ENCODE assay signal across 8 cellular contexts in the genomic region with DNA sequence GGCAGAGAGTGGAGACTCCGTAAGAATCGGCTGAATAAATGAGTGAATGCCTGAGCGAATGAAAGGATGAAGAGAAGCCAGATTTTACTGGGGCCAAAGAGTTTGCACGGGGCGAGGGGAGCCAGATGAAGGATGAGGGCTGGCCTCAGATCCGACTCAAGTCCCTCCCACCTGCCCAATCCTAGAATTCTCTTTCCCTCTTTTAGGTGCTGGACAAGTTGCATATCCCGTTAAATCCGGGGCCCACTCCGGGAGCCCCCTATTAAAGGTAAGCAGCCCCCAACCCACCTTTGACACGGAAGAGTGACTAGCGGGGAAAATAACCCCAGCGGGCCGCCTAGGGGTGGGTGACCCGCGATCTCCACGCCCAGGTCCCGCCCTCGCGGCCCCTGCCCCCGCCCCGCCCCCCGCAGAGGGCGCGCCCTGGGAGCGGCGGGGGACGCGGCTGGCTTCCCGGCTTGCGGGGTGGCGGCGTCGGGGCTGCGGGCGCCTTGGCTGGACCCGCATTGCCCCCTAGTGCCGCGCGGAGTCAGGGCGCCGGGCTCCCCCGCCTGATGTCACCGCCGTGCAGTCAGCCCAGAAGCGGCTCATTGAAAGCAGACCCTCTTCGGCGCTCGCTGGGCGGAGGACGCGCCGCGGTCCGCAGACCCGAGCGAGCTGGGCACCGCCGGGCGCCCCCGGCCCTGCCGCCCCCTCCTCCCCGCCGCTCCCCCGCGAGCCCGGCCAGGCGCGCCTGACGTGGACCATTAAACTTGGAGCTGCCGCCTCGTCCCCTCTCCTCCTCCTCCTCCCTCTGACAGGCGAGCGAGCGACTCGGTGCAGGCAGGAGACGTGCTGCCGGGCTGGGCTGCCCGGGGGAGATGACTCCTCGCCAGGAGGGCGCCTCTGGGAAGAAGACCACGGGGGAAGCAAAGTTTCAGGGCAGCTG. TPM values are rescaled to one million over a fixed set of nuclear protein-coding genes. Genes with fewer than 3 reads are reported as not detected.
DNase-seq lines count a peak whose midpoint lies in the region; ATAC-seq and TF ChIP-seq lines count a peak whose summit lies in the region.

A gene (plus strand): TSS at position 570 of the 928 bp plus-strand sequence. CDS start 424 bp downstream, outside the sequence.

- peaks cover 6% of the 10 kb centered on the region for H3K4me1 Mint-ChIP-seq in activated CD4-positive, alpha-beta T cell treated with anti-CD3 and anti-CD28 coated beads for 36 hours

- no peaks in the 10 kb centered on the region for H4K20me1 ChIP-seq in KMS-11 (ENCODE audit: insufficient read depth)

- intact Hi-C loops in activated CD4-positive, alpha-beta T cell treated with anti-CD3 and anti-CD28 coated beads for 36 hours (cut with DNase I, micrococcal nuclease): loop anchor here (1.0 to 5.0 kb wide), 6 partner anchors 400 to 759 kb away; a partner anchor contains a TSS
- intact Hi-C loops in colonic mucosa (cut with DNase I): loop anchor here (5.0 kb wide), 1 partner anchor 66 kb away; no protein-coding TSS in a partner anchor
- intact Hi-C loops in right lobe of liver (cut with DNase I): no loop called here

- H3K36me3 ChIP-seq in KMS-11 (ENCODE audit: insufficient read depth) (no peaks in the 10 kb centered on the region), colonic mucosa (no peaks in the 10 kb centered on the region), right lobe of liver (no peaks in the 10 kb centered on the region)

- no peaks in the 10 kb centered on the region for H3K79me2 ChIP-seq in KMS-11 (ENCODE audit: insufficient read depth, low read depth)

- no peak within 1 kb of the TSS for H3K4me3 ChIP-seq in KMS-11 (IDR thresholded peaks at IDR 0.05; ENCODE audit: insufficient read depth, low read depth, low read length)
- H3K4me3 ChIP-seq in colonic mucosa: peak within 1 kb of the TSS; percentile 31
- H3K4me3 ChIP-seq in right lobe of liver: peak within 1 kb of the TSS; percentile 38 to 59 (median 52)

- ATAC-seq in activated CD4-positive, alpha-beta T cell treated with anti-CD3 and anti-CD28 coated beads for 36 hours: peak; percentile 96
- ATAC-seq in right lobe of liver (peak; percentile 72 to 90 (median 81)), HG02763 (IDR thresholded peaks at IDR 0.05; ENCODE audit: unreplicated experiment) (no peak)

- peak within 1 kb of the TSS; percentile 30; the same call in 1 of the 2 replicates for H2AFZ ChIP-seq in KMS-11 (ENCODE audit: low read depth)

- peak; percentile 42 to 50 for DNase-seq in activated CD4-positive, alpha-beta T cell treated with anti-CD3 and anti-CD28 coated beads for 24 hours (ENCODE audit: low read depth in 2 of 2)
- DNase-seq in activated CD4-positive, alpha-beta T cell treated with anti-CD3 and anti-CD28 coated beads for 1 hour: no peak
- peak; percentile 76 for DNase-seq in activated CD4-positive, alpha-beta T cell treated with anti-CD3 and anti-CD28 coated beads for 36 hours
- DNase-seq in colonic mucosa (peak; percentile 60), right lobe of liver (peak; percentile 84 to 86 (median 85))
- peak; percentile 41 to 50 for DNase-seq in stimulated activated CD4-positive, alpha-beta T cell treated with anti-CD3 and anti-CD28 coated beads, Interleukin-4, amount 100 ng/mL, for 48 hours (ENCODE audit: low read depth in 2 of 2)

- TF ChIP-seq POLR2A in right lobe of liver (IDR thresholded peaks at IDR 0.05): peak; percentile 36

- H3K27ac ChIP-seq in KMS-11: no peak within 1 kb of the TSS
- no peak within 1 kb of the TSS for H3K27ac ChIP-seq in colonic mucosa
- H3K27ac ChIP-seq in right lobe of liver: peak within 1 kb of the TSS; percentile 67 to 75 (median 68)

- H3K9me3 ChIP-seq in colonic mucosa: no peaks in the 10 kb centered on the region
- H3K9me3 ChIP-seq in right lobe of liver: no peaks in the 10 kb centered on the region

- CTCF ChIA-PET in activated CD4-positive, alpha-beta T cell treated with anti-CD3 and anti-CD28 coated beads for 36 hours (lab: Charles Lee): interaction anchor here (1.2 to 3.3 kb wide), 3 partner anchors 9 to 71 kb away, joined by 3 to 10 read pairs (median 4); no protein-coding TSS in a partner anchor

- H3K4me2 ChIP-seq in KMS-11: no peak within 1 kb of the TSS

- H3K27me3 ChIP-seq in KMS-11 (ENCODE audit: insufficient read depth, low read depth): no peaks in the 10 kb centered on the region
- H3K27me3 ChIP-seq in colonic mucosa: peaks cover 7% of the 10 kb centered on the region
- H3K27me3 ChIP-seq in right lobe of liver: no peaks in the 10 kb centered on the region

- H3K27ac Mint-ChIP-seq in activated CD4-positive, alpha-beta T cell treated with anti-CD3 and anti-CD28 coated beads for 36 hours: no peak within 1 kb of the TSS

- POLR2A ChIA-PET in activated CD4-positive, alpha-beta T cell treated with anti-CD3 and anti-CD28 coated beads for 36 hours (lab: Charles Lee): no interaction called here

- H3K4me3 Mint-ChIP-seq in activated CD4-positive, alpha-beta T cell treated with anti-CD3 and anti-CD28 coated beads for 36 hours: peak within 1 kb of the TSS; percentile 5

- no peaks in the 10 kb centered on the region for H3K9me3 Mint-ChIP-seq in activated CD4-positive, alpha-beta T cell treated with anti-CD3 and anti-CD28 coated beads for 36 hours (ENCODE audit: low read depth)

- peaks cover 46% of the 10 kb centered on the region for H3K27me3 Mint-ChIP-seq in activated CD4-positive, alpha-beta T cell treated with anti-CD3 and anti-CD28 coated beads for 36 hours

- H3K36me3 Mint-ChIP-seq in activated CD4-positive, alpha-beta T cell treated with anti-CD3 and anti-CD28 coated beads for 36 hours (ENCODE audit: low read depth): no peaks in the 10 kb centered on the region

- 1% methylated on average over 17 of the region's 81 CpGs for WGBS in right lobe of liver (ENCODE audit: insufficient coverage, low coverage, low lambda C conversion rate, missing lambda C conversion rate)

- H3K9ac ChIP-seq in KMS-11 (no peak within 1 kb of the TSS), colonic mucosa (ENCODE audit: low read depth in 2 of 2, low read length in 2 of 2) (no peak within 1 kb of the TSS)

- no peaks in the 10 kb centered on the region for H3K4me1 ChIP-seq in KMS-11 (ENCODE audit: low read depth, poor library complexity, severe bottlenecking)
- no peaks in the 10 kb centered on the region for H3K4me1 ChIP-seq in colonic mucosa
- H3K4me1 ChIP-seq in right lobe of liver: peaks cover 0 to 46% (median 20%) of the 10 kb centered on the region in 4 donors

- no peak for TF ChIP-seq CTCF in KMS-11 (conservative IDR thresholded peaks at IDR 0.05; ENCODE audit: low read depth, low read length)
- peak; percentile 32 for TF ChIP-seq CTCF in colonic mucosa (IDR thresholded peaks at IDR 0.05)
- peak; percentile 53 to 64 (median 54) for TF ChIP-seq CTCF in right lobe of liver (IDR thresholded peaks at IDR 0.05)

RNA-seq across cellular contexts. Expression of the gene that starts here (rescaled TPM):
- total RNA-seq in activated CD4-positive, alpha-beta T cell treated with anti-CD3 and anti-CD28 coated beads for 36 hours: not detected
- total RNA-seq in colonic mucosa: under 1 TPM; 0.32 to 0.69 TPM
- 10 to 100 TPM in 3 of 6 experiments, 1 to 10 TPM in 3; 7.8 to 17.1 (median 10.2) TPM for total RNA-seq in right lobe of liver

Comparison
In these comparisons a context has a peak if more than half of its experiments do, and no peak if none do; other contexts are left out.
1. RNA of the gene that starts here (total RNA-seq): 7.8 to 17.1 TPM in right lobe of liver; 0.32 to 0.69 TPM in colonic mucosa and not detected in activated CD4-positive, alpha-beta T cell treated with anti-CD3 and anti-CD28 coated beads for 36 hours; every median in the first group is over 4 times any median in the second.
2. Peak in DNase-seq and ATAC-seq in activated CD4-positive, alpha-beta T cell treated with anti-CD3 and anti-CD28 coated beads for 36 hours; RNA of the gene not detected or under 1 TPM.
3. Peak in DNase-seq and H3K4me3 ChIP-seq in colonic mucosa; RNA of the gene not detected or under 1 TPM.
4. H3K27ac ChIP-seq: peak in right lobe of liver (3 of 3); none in KMS-11 (single experiment) and colonic mucosa (single experiment).
5. intact Hi-C loops: an anchor here in activated CD4-positive, alpha-beta T cell treated with anti-CD3 and anti-CD28 coated beads for 36 hours (1.0 to 5.0 kb wide) and colonic mucosa (5.0 kb wide); none called in right lobe of liver.